ENCODE assay signal across 8 cellular contexts in the genomic region with DNA sequence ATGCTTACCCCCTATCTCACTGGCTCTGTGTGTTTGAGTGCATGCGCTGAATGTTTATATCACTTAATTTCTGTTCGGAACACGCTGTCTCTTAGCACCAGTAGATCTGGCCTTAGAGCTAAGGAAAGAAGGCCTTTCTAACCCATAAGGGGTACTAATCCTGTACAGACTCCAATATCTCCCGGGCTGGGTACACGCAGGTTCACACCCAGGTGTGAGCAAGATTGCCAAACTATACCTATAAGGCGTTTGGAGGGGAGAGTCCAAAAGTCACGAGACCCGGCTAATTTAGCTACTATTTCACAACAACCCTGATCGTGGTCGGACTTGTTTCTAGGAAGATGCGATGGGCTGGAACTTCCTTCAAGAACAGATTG. TPM values are rescaled to one million over a fixed set of nuclear protein-coding genes. Genes with fewer than 3 reads are reported as not detected.
A peak's percentile ranks its signal among the peaks of the same experiment; 100 is the strongest.
DNase-seq lines count a peak whose midpoint lies in the region; ATAC-seq, FAIRE-seq and TF ChIP-seq lines count a peak whose summit lies in the region.

No MANE protein-coding gene starts in this region.

- no peaks in the 10 kb centered on the region for H4K20me1 ChIP-seq in fibroblast of lung (ENCODE audit: control insufficient read depth, extremely low read depth, insufficient read depth, low read length)

- H3K36me3 ChIP-seq in Peyer's patch = no peaks in the 10 kb centered on the region
- no peaks in the 10 kb centered on the region for H3K36me3 ChIP-seq in fibroblast of lung (ENCODE audit: control insufficient read depth, insufficient read depth, low read length)
- H3K36me3 ChIP-seq in gastrocnemius medialis = no peaks in the 10 kb centered on the region

- DNase-seq in A549 (ENCODE audit: low read depth in 1 of 2, low spot score in 1 of 2) (peak in 1 of 2 experiments; percentile 5), Peyer's patch (no peak), fibroblast of lung (ENCODE audit: low read depth in 2 of 2) (peak in 1 of 2 donors; percentile 68), gastrocnemius medialis (peak; percentile 45 to 70), putamen (ENCODE audit: low spot score) (no peak), NCI-H510A (lab: John Stamatoyannopoulos, UW) (no peak), CD1c-positive myeloid dendritic cell (ENCODE audit: extremely low spot score) (no peak)

- H3K4me1 ChIP-seq in A549 (peaks cover 13% of the 10 kb centered on the region), Peyer's patch (peaks cover 0 to 26% (median 7%) of the 10 kb centered on the region in 4 donors), fibroblast of lung (ENCODE audit: control insufficient read depth, extremely low read depth, insufficient read depth, low read length) (peaks cover 4% of the 10 kb centered on the region), gastrocnemius medialis (peaks cover 8 to 13% of the 10 kb centered on the region in 2 donors)

- no peak for TF ChIP-seq CTCF in A549 (IDR thresholded peaks at IDR 0.05)
- no peak for TF ChIP-seq CTCF in Peyer's patch (IDR thresholded peaks at IDR 0.05)
- no peak for TF ChIP-seq CTCF in fibroblast of lung (conservative IDR thresholded peaks at IDR 0.05 in 1 of 2, IDR thresholded peaks at IDR 0.05 in 1 of 2; ENCODE audit: low read depth in 1 of 2, low read length in 2 of 2)
- no peak for TF ChIP-seq CTCF in gastrocnemius medialis (IDR thresholded peaks at IDR 0.05 in 4 of 5, conservative IDR thresholded peaks at IDR 0.05 in 1 of 5)

- in situ Hi-C loops in gastrocnemius medialis (cut with MboI; ENCODE audit: low sequenced_read_pairs in 4 of 4) = no loop called here

- H3K4me3 ChIP-seq in A549 (peak overlapping the region; percentile 88), Peyer's patch (peak overlapping the region; percentile 86 to 97 (median 91)), fibroblast of lung (replicated peaks in 1 of 4; ENCODE audit: control extremely low read depth in 1 of 4, insufficient read depth in 1 of 4, low read depth in 3 of 4, low read length in 4 of 4) (peak overlapping the region; percentile 78 to 91 (median 88)), gastrocnemius medialis (peak overlapping the region; percentile 77 to 94 (median 92))

- WGBS in A549 (ENCODE audit: missing lambda C conversion rate) = 28% methylated on average over 11 of the region's 11 CpGs

- TF ChIP-seq POLR2A in A549 (IDR thresholded peaks at IDR 0.05; ENCODE audit: low read length) (no peak), Peyer's patch (IDR thresholded peaks at IDR 0.05) (no peak), gastrocnemius medialis (IDR thresholded peaks at IDR 0.05) (no peak)

- H3K4me2 ChIP-seq in A549 = peak overlapping the region; percentile 95
- peak overlapping the region; percentile 90 for H3K4me2 ChIP-seq in fibroblast of lung (ENCODE audit: extremely low read depth, insufficient read depth, low read length)

- TF ChIP-seq EP300 in A549 (IDR thresholded peaks at IDR 0.05) = no peak

- H3K9ac ChIP-seq in fibroblast of lung (ENCODE audit: insufficient read depth, low read length) = peak overlapping the region; percentile 77

- CTCF ChIA-PET in A549 (lab: Yijun Ruan, JAX) = interaction anchor here (0.6 to 1.6 kb wide), 6 partner anchors 11 to 185 kb away, joined by 3 to 5 read pairs (median 4); no protein-coding TSS in a partner anchor

- peaks cover 36% of the 10 kb centered on the region for H3K79me2 ChIP-seq in fibroblast of lung (ENCODE audit: control insufficient read depth, insufficient read depth, low read length)

- intact Hi-C loops in gastrocnemius medialis (cut with DNase I; ENCODE audit: low total_unique reads) = loop anchor here (5.0 kb wide), 1 partner anchor 166 kb away; the partner anchor contains the start of gene ABI1

- TF ChIP-seq RAD21 in A549 (conservative IDR thresholded peaks at IDR 0.05 in 1 of 2, IDR thresholded peaks at IDR 0.05 in 1 of 2) = no peak

- FAIRE-seq in A549 (lab: Jason Lieb, UNC) = no peak

- POLR2A ChIA-PET in A549 (lab: Yijun Ruan, JAX) = interaction anchor here (0.6 to 1.1 kb wide), 4 partner anchors 10 to 457 kb away, joined by 3 read pairs; partner anchors contain the start of genes ABI1 and YME1L1

- H3K27me3 ChIP-seq in Peyer's patch (no peaks in the 10 kb centered on the region), fibroblast of lung (ENCODE audit: control insufficient read depth, insufficient read depth, low read length) (no peaks in the 10 kb centered on the region), gastrocnemius medialis (peaks cover 0 to 5% (median 0%) of the 10 kb centered on the region in 3 donors)

- H2AFZ ChIP-seq in fibroblast of lung (ENCODE audit: low read length) = peak overlapping the region; percentile 90

- H3K9me3 ChIP-seq in A549 (no peaks in the 10 kb centered on the region), Peyer's patch (no peaks in the 10 kb centered on the region), fibroblast of lung (ENCODE audit: control insufficient read depth, insufficient read depth, low read depth, low read length) (no peaks in the 10 kb centered on the region), gastrocnemius medialis (no peaks in the 10 kb centered on the region)

- ATAC-seq in A549 = peak; percentile 1 to 23; a peak in 3 of 6 replicates
- peak; percentile 6 for ATAC-seq in GM21390 (IDR thresholded peaks at IDR 0.05; ENCODE audit: unreplicated experiment)
- ATAC-seq in gastrocnemius medialis = peak in 1 of 2 donors; percentile 4

- H3K27ac ChIP-seq in A549 (peak overlapping the region; percentile 96 to 100), Peyer's patch (peak overlapping the region; percentile 83 to 95 (median 94)), fibroblast of lung (ENCODE audit: insufficient read depth, low read length) (peak overlapping the region; percentile 84), gastrocnemius medialis (peak overlapping the region; percentile 80 to 92 (median 86))

TF ChIP-seq in A549, 52 proteins besides CTCF, POLR2A, EP300 and RAD21:
- TF ChIP-seq BHLHE40 (IDR thresholded peaks at IDR 0.05; ENCODE audit: low read depth, low read length) = no peak
- TF ChIP-seq FOXS1 (CRISPR knock-in tag; IDR thresholded peaks at IDR 0.05) = no peak
- 0 out of 4 replicates have a peak, but pooled peaks of 1 of the 2 experiments have one; percentile 56 for TF ChIP-seq CEBPB (IDR thresholded peaks at IDR 0.05)
- no peak for TF ChIP-seq REST (IDR thresholded peaks at IDR 0.05)
- TF ChIP-seq HDAC2 (IDR thresholded peaks at IDR 0.05) = no peak
- TF ChIP-seq E2F6 (IDR thresholded peaks at IDR 0.05; ENCODE audit: borderline replicate concordance, low read depth) = no peak

RNA-seq across cellular contexts. Expression of gene PDSS1, which starts 0.7 kb away (rescaled TPM):
- 24.2 and 24.8 TPM in 2 replicates for polyA plus RNA-seq in A549 (2011; rRNA removed)
- polyA plus RNA-seq in A549 (2012; cell fraction: cytosol; rRNA removed) = 22.4 and 23.0 TPM in 2 replicates
- 15.6 and 20.6 TPM in 2 replicates for polyA plus RNA-seq in A549 (2012; cell fraction: nucleus; rRNA removed)
- polyA plus RNA-seq in A549 (2017; fragmentation: RNase III; extraction: RNeasy Plus Mini Kit Qiagen cat#74134 plus additional on column Dnase treatment) = 14.3 to 18.4 TPM (median 14.9 TPM) in 3 replicates
- 13.4 and 17.9 TPM in 2 replicates for polyA minus RNA-seq in A549 (2011; rRNA and poly(A)+ RNA removed)
- total RNA-seq in Peyer's patch = 10 to 100 TPM; 26.2 to 41.0 (median 32.3) TPM
- total RNA-seq in fibroblast of lung = 1.8 and 3.1 TPM in 2 replicates
- polyA plus RNA-seq in fibroblast of lung = 11.1 and 16.5 TPM in 2 replicates
- polyA plus RNA-seq in fibroblast of lung (2012) = 4.2 and 6.5 TPM in 2 replicates
- polyA minus RNA-seq in fibroblast of lung (ENCODE audit: low replicate concordance) = 5.0 and 28.3 TPM in 2 replicates
- total RNA-seq in gastrocnemius medialis = 10 to 100 TPM in 1 of 4 donors, 1 to 10 TPM in 3; 5.3 to 13.2 (median 8.2) TPM

Comparison
In these comparisons a context has a peak if more than half of its experiments do, and no peak if none do; other contexts are left out.
1. DNase-seq: peak in gastrocnemius medialis (2 of 2); none in Peyer's patch (0 of 3), putamen (single experiment), NCI-H510A (single experiment) and CD1c-positive myeloid dendritic cell (single experiment).
2. Peak in every context shown above with its lines, with median percentiles within 50 percentile points of each other: H3K27ac ChIP-seq and H3K4me3 ChIP-seq.